In genomic region chr9:137187386-137187785, GRCh38 we compare ENCODE assay signal across 9 cellular contexts. TPM values are rescaled to one million over a fixed set of nuclear protein-coding genes. Genes with fewer than 3 reads are reported as not detected.
A peak's percentile ranks its signal among the peaks of the same experiment; 100 is the strongest.
DNase-seq lines count a peak whose midpoint lies in the region; ATAC-seq and TF ChIP-seq lines count a peak whose summit lies in the region.
"Had no signal": no experiment of that assay in that cellular context is flagged by ENCODE, and none has a peak within 500 bp of the region (broad histone marks: within the 10 kb centered on the region; RNA-seq: fewer than 3 reads in every experiment).

No MANE protein-coding gene starts in this region.

- 80 to 86% (median 82%) methylated on average over 15 of the region's 15 CpGs for WGBS in stomach, 5 donors

- no peaks in the 10 kb centered on the region for H3K4me1 ChIP-seq in HUES48 (ENCODE audit: control insufficient read depth, insufficient read depth, low read length)
- H3K4me1 ChIP-seq in stomach, result peaks cover 35 to 72% (median 67%) of the 10 kb centered on the region in 4 donors

- no peak overlapping the region for H3K9ac ChIP-seq in HUES48 (ENCODE audit: low read depth, low read length)

- no peak for DNase-seq in activated T-helper 2 cell treated with anti-CD3 and anti-CD28 coated beads, Interferon-gamma antibody, Interleukin-2, Interleukin-4, amounts not matched to agents 10 μg/mL and 5 μg/mL and 100 μg/mL, durations not matched to agents 14 hours and 24 hours and 36 hours (ENCODE audit: low spot score)
- DNase-seq in immature natural killer cell (no peak), stomach (no peak), NCI-H82 (lab: John Stamatoyannopoulos, UW) (no peak), AML-193 (lab: John Stamatoyannopoulos, UW) (no peak)

- no peak for TF ChIP-seq CTCF in stomach (IDR thresholded peaks at IDR 0.05)

- no peaks in the 10 kb centered on the region for H3K27me3 Mint-ChIP-seq in activated T-helper 2 cell treated with anti-CD3 and anti-CD28 coated beads, Interferon-gamma antibody, Interleukin-2, Interleukin-4, amounts not matched to agents 10 μg/mL and 5 μg/mL and 100 μg/mL, durations not matched to agents 14 hours and 24 hours and 36 hours (ENCODE audit: low read depth)
- H3K27me3 Mint-ChIP-seq in immature natural killer cell (ENCODE audit: low read depth in 3 of 3), result peaks cover 2 to 14% (median 9%) of the 10 kb centered on the region in 3 donors

- H3K27ac ChIP-seq in HUES48 (ENCODE audit: low read depth, low read length) (no peak overlapping the region), stomach (no peak overlapping the region)

- no peaks in the 10 kb centered on the region for H3K9me3 Mint-ChIP-seq in activated T-helper 2 cell treated with anti-CD3 and anti-CD28 coated beads, Interferon-gamma antibody, Interleukin-2, Interleukin-4, amounts not matched to agents 10 μg/mL and 5 μg/mL and 100 μg/mL, durations not matched to agents 14 hours and 24 hours and 36 hours
- H3K9me3 Mint-ChIP-seq in immature natural killer cell, result no peaks in the 10 kb centered on the region

- no peak for TF ChIP-seq EP300 in stomach (IDR thresholded peaks at IDR 0.05)

- peak overlapping the region; percentile 87 for H3K4me3 ChIP-seq in HUES48 (ENCODE audit: low read depth, low read length)
- peak overlapping the region; percentile 95 to 99 (median 97) for H3K4me3 ChIP-seq in stomach

- peak overlapping the region; percentile 91 for H3K4me3 Mint-ChIP-seq in activated T-helper 2 cell treated with anti-CD3 and anti-CD28 coated beads, Interferon-gamma antibody, Interleukin-2, Interleukin-4, amounts not matched to agents 10 μg/mL and 5 μg/mL and 100 μg/mL, durations not matched to agents 14 hours and 24 hours and 36 hours (ENCODE audit: low read depth)
- peak overlapping the region; percentile 90 to 94 (median 93) for H3K4me3 Mint-ChIP-seq in immature natural killer cell

- H3K27ac Mint-ChIP-seq in activated T-helper 2 cell treated with anti-CD3 and anti-CD28 coated beads, Interferon-gamma antibody, Interleukin-2, Interleukin-4, amounts not matched to agents 10 μg/mL and 5 μg/mL and 100 μg/mL, durations not matched to agents 14 hours and 24 hours and 36 hours, result peak overlapping the region; percentile 78
- H3K27ac Mint-ChIP-seq in immature natural killer cell, result peak overlapping the region; percentile 86 to 93 (median 91)

- intact Hi-C loops in activated T-helper 2 cell treated with anti-CD3 and anti-CD28 coated beads, Interferon-gamma antibody, Interleukin-2, Interleukin-4, amounts not matched to agents 10 μg/mL and 5 μg/mL and 100 μg/mL, durations not matched to agents 14 hours and 24 hours and 36 hours (cut with micrococcal nuclease), result loop anchor here (5.0 kb wide), 1 partner anchor 50 kb away; no protein-coding TSS in a partner anchor
- intact Hi-C loops in stomach (cut with DNase I; ENCODE audit: low total_unique reads), result loop anchor here (10.0 kb wide), 2 partner anchors 47 to 73 kb away; partner anchors contain the start of genes DPP7 and SLC34A3

- H3K36me3 ChIP-seq in HUES48 (ENCODE audit: control insufficient read depth, insufficient read depth, low read length) (peaks cover 66% of the 10 kb centered on the region), stomach (peaks cover 49 to 80% (median 73%) of the 10 kb centered on the region in 4 donors)

- no peak for ATAC-seq in HG02973 (IDR thresholded peaks at IDR 0.05; ENCODE audit: unreplicated experiment)

- peaks cover 25% of the 10 kb centered on the region for H3K4me1 Mint-ChIP-seq in activated T-helper 2 cell treated with anti-CD3 and anti-CD28 coated beads, Interferon-gamma antibody, Interleukin-2, Interleukin-4, amounts not matched to agents 10 μg/mL and 5 μg/mL and 100 μg/mL, durations not matched to agents 14 hours and 24 hours and 36 hours (ENCODE audit: low read depth)
- peaks cover 38 to 40% of the 10 kb centered on the region in 2 donors for H3K4me1 Mint-ChIP-seq in immature natural killer cell

- no peaks in the 10 kb centered on the region for H3K27me3 ChIP-seq in HUES48 (ENCODE audit: control insufficient read depth, insufficient read depth, low read length)
- no peaks in the 10 kb centered on the region for H3K27me3 ChIP-seq in stomach

- H3K9me3 ChIP-seq in HUES48 (ENCODE audit: control insufficient read depth, insufficient read depth, low read length) (no peaks in the 10 kb centered on the region), stomach (no peaks in the 10 kb centered on the region)

- no peak for TF ChIP-seq POLR2A in stomach (IDR thresholded peaks at IDR 0.05)

- peaks cover 35% of the 10 kb centered on the region for H3K36me3 Mint-ChIP-seq in activated T-helper 2 cell treated with anti-CD3 and anti-CD28 coated beads, Interferon-gamma antibody, Interleukin-2, Interleukin-4, amounts not matched to agents 10 μg/mL and 5 μg/mL and 100 μg/mL, durations not matched to agents 14 hours and 24 hours and 36 hours (ENCODE audit: low read depth)
- H3K36me3 Mint-ChIP-seq in immature natural killer cell, result peaks cover 0 to 10% (median 4%) of the 10 kb centered on the region in 3 donors

RNA-seq across cellular contexts. Expression of gene ANAPC2, which starts 1.0 kb away (rescaled TPM):
- 52.3 and 58.5 TPM in 2 replicates for total RNA-seq in activated T-helper 2 cell treated with anti-CD3 and anti-CD28 coated beads, Interferon-gamma antibody, Interleukin-2, Interleukin-4, amounts not matched to agents 10 μg/mL and 5 μg/mL and 100 μg/mL, durations not matched to agents 14 hours and 24 hours and 36 hours
- polyA plus RNA-seq in immature natural killer cell (1 to 10 TPM; 4.2 to 7.0 (median 5.3) TPM), stomach (10 to 100 TPM; 26.1 to 45.0 (median 40.7) TPM)
- 100 to 1,000 TPM in 1 of 5 donors, 10 to 100 TPM in 4; 35.8 to 147 (median 42.9) TPM for total RNA-seq in stomach

RNA-seq across cellular contexts. Expression of gene SSNA1, which starts 1.1 kb away (rescaled TPM):
- 91.6 and 91.8 TPM in 2 replicates for total RNA-seq in activated T-helper 2 cell treated with anti-CD3 and anti-CD28 coated beads, Interferon-gamma antibody, Interleukin-2, Interleukin-4, amounts not matched to agents 10 μg/mL and 5 μg/mL and 100 μg/mL, durations not matched to agents 14 hours and 24 hours and 36 hours
- 100 to 1,000 TPM; 164 to 191 (median 181) TPM for polyA plus RNA-seq in immature natural killer cell
- total RNA-seq in stomach, result 100 to 1,000 TPM in 2 of 5 donors, 10 to 100 TPM in 3; 28.1 to 154 (median 81.4) TPM
- polyA plus RNA-seq in stomach, result 100 to 1,000 TPM; 118 to 146 (median 135) TPM

RNA-seq across cellular contexts. Expression of gene TPRN, which starts 13.2 kb away (rescaled TPM):
- total RNA-seq in activated T-helper 2 cell treated with anti-CD3 and anti-CD28 coated beads, Interferon-gamma antibody, Interleukin-2, Interleukin-4, amounts not matched to agents 10 μg/mL and 5 μg/mL and 100 μg/mL, durations not matched to agents 14 hours and 24 hours and 36 hours, result 16.4 and 18.2 TPM in 2 replicates
- polyA plus RNA-seq in immature natural killer cell (1 to 10 TPM in 1 of 3 donors, under 1 TPM in 2; 0.11 to 1.1 (median 0.60) TPM), stomach (10 to 100 TPM; 23.5 to 36.9 (median 24.3) TPM)
- total RNA-seq in stomach, result 100 to 1,000 TPM in 1 of 5 donors, 10 to 100 TPM in 3, 1 to 10 TPM in 1; 8.8 to 161 (median 25.0) TPM

RNA-seq across cellular contexts. Expression of gene TMEM210, which starts 15.5 kb away (rescaled TPM):
- not detected in 2 replicates for total RNA-seq in activated T-helper 2 cell treated with anti-CD3 and anti-CD28 coated beads, Interferon-gamma antibody, Interleukin-2, Interleukin-4, amounts not matched to agents 10 μg/mL and 5 μg/mL and 100 μg/mL, durations not matched to agents 14 hours and 24 hours and 36 hours
- not detected for polyA plus RNA-seq in immature natural killer cell
- total RNA-seq in stomach, result not detected
- not detected for polyA plus RNA-seq in stomach
- total RNA-seq: myocyte; T-helper 2 cell treated with Interferon-gamma antibody and Interleukin-4, amounts not matched to agents 100 ng/mL and 5 ng/mL, for 36 hours had no signal

RNA-seq across cellular contexts. Expression of gene LRRC26, which starts 17.5 kb away (rescaled TPM):
- 0.21 and 0.34 TPM in 2 replicates for total RNA-seq in activated T-helper 2 cell treated with anti-CD3 and anti-CD28 coated beads, Interferon-gamma antibody, Interleukin-2, Interleukin-4, amounts not matched to agents 10 μg/mL and 5 μg/mL and 100 μg/mL, durations not matched to agents 14 hours and 24 hours and 36 hours
- polyA plus RNA-seq in immature natural killer cell (1 to 10 TPM in 1 of 3 donors, under 1 TPM in 1, not detected in 1; 0.22 to 2.1 TPM), stomach (1 to 10 TPM in 2 of 3 donors, under 1 TPM in 1; 1.00 to 7.7 (median 3.7) TPM)
- total RNA-seq in stomach, result 100 to 1,000 TPM in 1 of 5 donors, 10 to 100 TPM in 1, 1 to 10 TPM in 1, not detected in 2; 2.6 to 440 (median 11.2) TPM
- total RNA-seq: myocyte; T-helper 2 cell treated with Interferon-gamma antibody and Interleukin-4, amounts not matched to agents 100 ng/mL and 5 ng/mL, for 36 hours had no signal
